ENCODE assay signal across 1 cellular context in the genomic region with DNA sequence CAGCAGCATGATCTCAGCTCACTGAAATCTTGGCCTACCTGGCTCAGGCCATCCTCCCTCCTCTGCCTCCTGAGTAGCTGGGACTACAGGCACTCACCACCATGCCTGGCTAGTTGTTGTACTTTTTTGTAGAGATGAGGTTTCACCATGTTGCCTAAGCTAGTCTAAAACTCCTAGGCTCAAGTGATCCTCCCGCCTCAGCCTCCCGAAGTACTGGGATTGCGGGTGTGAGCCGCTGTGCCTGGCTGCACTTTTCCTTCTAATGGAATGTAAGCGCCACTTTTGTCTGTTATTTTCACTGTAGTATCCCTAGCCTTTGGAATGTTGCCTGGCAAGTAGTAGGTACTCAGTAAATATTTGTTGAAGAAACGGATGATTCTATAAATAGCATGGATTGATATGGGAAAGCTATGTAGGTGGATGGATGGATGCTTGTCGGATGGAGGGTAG.
TF ChIP-seq lines count a peak whose summit lies in the region.

No MANE protein-coding gene starts in this region.

TF ChIP-seq in IMR-90, 13 proteins besides CTCF, POLR2A, EP300 and RAD21:
- TF ChIP-seq, protein P1, sequence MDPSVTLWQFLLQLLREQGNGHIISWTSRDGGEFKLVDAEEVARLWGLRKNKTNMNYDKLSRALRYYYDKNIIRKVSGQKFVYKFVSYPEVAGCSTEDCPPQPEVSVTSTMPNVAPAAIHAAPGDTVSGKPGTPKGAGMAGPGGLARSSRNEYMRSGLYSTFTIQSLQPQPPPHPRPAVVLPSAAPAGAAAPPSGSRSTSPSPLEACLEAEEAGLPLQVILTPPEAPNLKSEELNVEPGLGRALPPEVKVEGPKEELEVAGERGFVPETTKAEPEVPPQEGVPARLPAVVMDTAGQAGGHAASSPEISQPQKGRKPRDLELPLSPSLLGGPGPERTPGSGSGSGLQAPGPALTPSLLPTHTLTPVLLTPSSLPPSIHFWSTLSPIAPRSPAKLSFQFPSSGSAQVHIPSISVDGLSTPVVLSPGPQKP (IDR thresholded peaks at IDR 0.05; ENCODE audit: borderline replicate concordance, low read depth, low read length) = no peak
